16 cellular contexts compared by ENCODE assay signal in genomic region chr6:160979063-160979708, GRCh38. TPM values are rescaled to one million over a fixed set of nuclear protein-coding genes. Genes with fewer than 3 reads are reported as not detected.
DNase-seq lines count a peak whose midpoint lies in the region; TF ChIP-seq lines count a peak whose summit lies in the region.
"Had no signal": no experiment of that assay in that cellular context is flagged by ENCODE, and none has a peak within 500 bp of the region (broad histone marks: within the 10 kb centered on the region; RNA-seq: fewer than 3 reads in every experiment).

No MANE protein-coding gene starts in this region.

- H3K9ac ChIP-seq in mesenchymal stem cell (ENCODE audit: low read length) (peak overlapping the region; percentile 71), Karpas-422 (ENCODE audit: low read length) (no peak overlapping the region)

- H2BK12ac ChIP-seq in mesenchymal stem cell (ENCODE audit: low read length in 2 of 2): peak overlapping the region in 1 of 2 experiments; percentile 52

- WGBS in mesenchymal stem cell: 92% methylated on average over 7 of the region's 8 CpGs

- peak overlapping the region; percentile 14 for H2AFZ ChIP-seq in mesenchymal stem cell (ENCODE audit: low read depth, low read length)
- no peak overlapping the region for H2AFZ ChIP-seq in Karpas-422 (ENCODE audit: low read length)

- H3K4me2 ChIP-seq in mesenchymal stem cell (ENCODE audit: low read length, poor library complexity, severe bottlenecking) (no peak overlapping the region), Karpas-422 (ENCODE audit: low read depth, low read length, poor library complexity, severe bottlenecking) (no peak overlapping the region)

- H3K27ac ChIP-seq in AG04450 (ENCODE audit: low read depth, low read length) (peak overlapping the region; percentile 57), mesenchymal stem cell (ENCODE audit: low read length, poor library complexity, severe bottlenecking) (no peak overlapping the region), Karpas-422 (ENCODE audit: low read length) (no peak overlapping the region)
- H3K27ac ChIP-seq: SK-N-MC, upper lobe of left lung had no signal

- TF ChIP-seq CTCF in AG04450 (IDR thresholded peaks at IDR 0.05; ENCODE audit: low read depth, low read length) (peak; percentile 56), choroid plexus epithelial cell (conservative IDR thresholded peaks at IDR 0.05; ENCODE audit: low read depth, low read length) (peak; percentile 10)

- H4K91ac ChIP-seq in mesenchymal stem cell (ENCODE audit: low read length): no peak overlapping the region

- no peak overlapping the region for H3K4ac ChIP-seq in mesenchymal stem cell (ENCODE audit: low read depth in 1 of 2, low read length in 2 of 2)

- H3K9me2 ChIP-seq in Karpas-422 (replicated peaks; ENCODE audit: insufficient read depth, low read length): no peaks in the 10 kb centered on the region

- H3K9me3 ChIP-seq in AG04450 (ENCODE audit: control insufficient read depth, insufficient read depth, low read length): peaks cover 12% of the 10 kb centered on the region; the same call in 1 of the 2 replicates
- peaks cover 10% of the 10 kb centered on the region for H3K9me3 ChIP-seq in mesenchymal stem cell (ENCODE audit: control insufficient read depth, low read length)
- no peaks in the 10 kb centered on the region; the same call in 1 of the 2 replicates for H3K9me3 ChIP-seq in Karpas-422 (ENCODE audit: low read length)

- H3K79me1 ChIP-seq in mesenchymal stem cell (replicated peaks; ENCODE audit: low read length, poor library complexity, severe bottlenecking): no peaks in the 10 kb centered on the region

- H3K27me3 ChIP-seq in AG04450 (ENCODE audit: control insufficient read depth, insufficient read depth, low read length): no peaks in the 10 kb centered on the region
- H3K27me3 ChIP-seq in mesenchymal stem cell (ENCODE audit: control insufficient read depth in 1 of 2, insufficient read depth in 1 of 2, low read length in 2 of 2): no peaks in the 10 kb centered on the region
- H3K27me3 ChIP-seq in Karpas-422 (ENCODE audit: low read length): no peaks in the 10 kb centered on the region; the same call in 1 of the 2 replicates
- H3K27me3 ChIP-seq: upper lobe of left lung had no signal

- CTCF ChIA-PET in AG04450 (lab: Charles Lee): interaction anchor here (0.7 to 2.6 kb wide), 6 partner anchors 11 to 393 kb away, joined by 3 to 11 read pairs (median 6); no protein-coding TSS in a partner anchor

- no peak overlapping the region for H3K18ac ChIP-seq in mesenchymal stem cell (ENCODE audit: low read depth in 1 of 2, low read length in 2 of 2)

- H3K4me3 ChIP-seq in AG04450 (ENCODE audit: low read depth, low read length) (no peak overlapping the region), choroid plexus epithelial cell (ENCODE audit: low read depth, low read length) (no peak overlapping the region), mesenchymal stem cell (ENCODE audit: insufficient read depth in 1 of 2, low read depth in 1 of 2, low read length in 2 of 2) (peak overlapping the region in 1 of 2 experiments; percentile 22), Karpas-422 (ENCODE audit: low read length) (no peak overlapping the region)
- H3K4me3 ChIP-seq: SK-N-MC, upper lobe of left lung had no signal

- no peak overlapping the region for H3K23ac ChIP-seq in mesenchymal stem cell (ENCODE audit: low read length in 2 of 2)

- H4K20me1 ChIP-seq in Karpas-422 (ENCODE audit: insufficient read depth, low read depth, low read length): no peaks in the 10 kb centered on the region

- no peaks in the 10 kb centered on the region for H3K36me3 ChIP-seq in mesenchymal stem cell (ENCODE audit: control insufficient read depth in 1 of 2, insufficient read depth in 2 of 2, low read depth in 1 of 2, low read length in 2 of 2)
- H3K36me3 ChIP-seq in Karpas-422 (ENCODE audit: insufficient read depth, low read length): no peaks in the 10 kb centered on the region
- H3K36me3 ChIP-seq: upper lobe of left lung had no signal

- H3K14ac ChIP-seq in mesenchymal stem cell (ENCODE audit: low read length in 2 of 2): no peak overlapping the region

- no peak overlapping the region for H4K8ac ChIP-seq in mesenchymal stem cell (ENCODE audit: low read length)

- H2BK15ac ChIP-seq in mesenchymal stem cell (ENCODE audit: low read depth, poor library complexity, severe bottlenecking): no peak overlapping the region

- H3K4me1 ChIP-seq in mesenchymal stem cell (ENCODE audit: control insufficient read depth, insufficient read depth, low read depth, low read length) (peaks cover 1% of the 10 kb centered on the region), Karpas-422 (ENCODE audit: low read length) (peaks cover 12% of the 10 kb centered on the region)
- H3K4me1 ChIP-seq: upper lobe of left lung had no signal

- DNase-seq in AG04450 (ENCODE audit: low read depth, low spot score) (peak; percentile 64), GM03348 (ENCODE audit: low spot score) (peak; percentile 46), choroid plexus epithelial cell (ENCODE audit: low read depth) (peak; percentile 54), mesenchymal stem cell (peak; percentile 64), ecto neural progenitor cell (ENCODE audit: low spot score) (no peak), HT-29 (ENCODE audit: low spot score) (no peak), Karpas-422 (no peak)
- DNase-seq in stimulated activated CD4-positive, alpha-beta T cell treated with anti-CD3 and anti-CD28 coated beads, Interleukin-15, amount 100 ng/mL, for 24 hours: no peak
- DNase-seq: AML-193; MM.1S; naive B cell; NCI-H524 treated with DMSO at 0.1 percent for 48 hours; stimulated activated CD4-positive, alpha-beta T cell treated with anti-CD3 and anti-CD28 coated beads, Interleukin-12 subunit alpha, Interleukin-12 subunit beta, amount 100 ng/mL, for 4 hours; stimulated activated naive B cell treated with anti-CD40 and anti-IgM and Interleukin-4, amounts not matched to agents 10 μg/mL and 1 μg/mL and 100 μg/mL, for 72 hours; upper lobe of left lung had no signal

- POLR2A ChIA-PET in AG04450 (lab: Yijun Ruan, JAX): interaction anchor here (0.8 to 1.1 kb wide), 2 partner anchors 13 to 50 kb away, joined by 5 to 7 read pairs; partner anchors contain the start of gene MAP3K4

- no peak overlapping the region for H2BK120ac ChIP-seq in mesenchymal stem cell (ENCODE audit: low read depth, low read length)

- H2BK5ac ChIP-seq in mesenchymal stem cell (ENCODE audit: low read depth, low read length, poor library complexity, severe bottlenecking): no peak overlapping the region

- H3K79me2 ChIP-seq in Karpas-422 (ENCODE audit: low read length): no peaks in the 10 kb centered on the region

- no peak overlapping the region for H2AK5ac ChIP-seq in mesenchymal stem cell (ENCODE audit: low read length, severe bottlenecking)

RNA-seq across cellular contexts. Expression of gene MAP3K4, which starts 12.4 kb away (rescaled TPM):
- 12.3 and 12.7 TPM in 2 replicates for polyA plus RNA-seq in AG04450 (2011; rRNA removed)
- 25.5 and 31.7 TPM in 2 replicates for polyA minus RNA-seq in AG04450 (2011; rRNA and poly(A)+ RNA removed)
- polyA plus RNA-seq in mesenchymal stem cell (2013, experiment 1 of 2): 10.3 TPM
- polyA plus RNA-seq in mesenchymal stem cell (2013, experiment 2 of 2): 8.7 TPM
- total RNA-seq in HT-29 (2014; rRNA removed; shearing (Covaris generic)): 12.6 and 16.1 TPM in 2 replicates
- total RNA-seq in Karpas-422 (2014; rRNA removed; shearing (Covaris generic); ENCODE audit: low replicate concordance): 22.4 and 29.9 TPM in 2 replicates

Comparison
In these comparisons a context has a peak if more than half of its experiments do, and no peak if none do; other contexts are left out.
1. DNase-seq: peak in AG04450 (single experiment), GM03348 (single experiment), choroid plexus epithelial cell (single experiment) and mesenchymal stem cell (single experiment); none in ecto neural progenitor cell (single experiment), HT-29 (single experiment), Karpas-422 (single experiment) and stimulated activated CD4-positive, alpha-beta T cell treated with anti-CD3 and anti-CD28 coated beads, Interleukin-15, amount 100 ng/mL, for 24 hours (single experiment).